In the genomic region with DNA sequence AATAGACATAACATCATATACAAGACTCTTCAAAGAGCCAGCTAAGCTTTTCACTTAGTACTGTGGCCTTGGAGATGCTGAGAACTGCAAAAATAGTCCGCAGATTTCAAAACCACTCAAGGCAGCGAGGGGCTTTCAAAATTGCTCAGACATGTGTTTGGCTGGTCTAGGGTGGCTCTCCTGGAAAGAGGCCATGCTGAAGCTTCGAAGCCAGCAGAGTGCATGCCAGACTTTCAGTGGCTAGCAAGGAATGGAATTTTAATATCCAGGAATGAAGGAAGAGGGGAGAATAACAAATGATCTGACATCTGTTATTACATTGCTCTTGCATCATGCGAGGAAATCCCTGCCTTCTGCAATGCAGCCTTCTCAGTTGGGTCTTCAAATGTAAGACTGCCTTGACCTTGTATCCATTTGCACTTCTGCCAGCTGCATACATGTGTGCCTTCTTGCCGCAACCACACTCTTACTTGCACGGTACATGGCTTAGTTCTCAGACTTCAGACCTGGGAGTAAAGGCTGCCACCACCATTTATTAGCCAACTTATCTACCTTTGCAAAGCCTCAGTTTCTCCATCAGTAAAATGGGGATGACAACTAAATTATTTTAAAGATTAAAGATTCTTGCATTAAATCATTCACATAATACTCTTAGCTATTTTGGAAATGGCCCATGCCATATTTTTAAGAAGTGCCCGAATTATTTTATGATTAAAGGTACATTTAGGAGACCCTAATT, we compare ENCODE assay signal across 1 cellular context.
TF ChIP-seq lines count a peak whose summit lies in the region.

No MANE protein-coding gene starts in this region.

TF ChIP-seq in GM23338, 12 proteins besides CTCF, POLR2A, EP300 and RAD21:
- TF ChIP-seq ZNF114 (CRISPR knock-in tag; IDR thresholded peaks at IDR 0.05): no peak
